1 cellular context compared by ENCODE assay signal in the genomic region with DNA sequence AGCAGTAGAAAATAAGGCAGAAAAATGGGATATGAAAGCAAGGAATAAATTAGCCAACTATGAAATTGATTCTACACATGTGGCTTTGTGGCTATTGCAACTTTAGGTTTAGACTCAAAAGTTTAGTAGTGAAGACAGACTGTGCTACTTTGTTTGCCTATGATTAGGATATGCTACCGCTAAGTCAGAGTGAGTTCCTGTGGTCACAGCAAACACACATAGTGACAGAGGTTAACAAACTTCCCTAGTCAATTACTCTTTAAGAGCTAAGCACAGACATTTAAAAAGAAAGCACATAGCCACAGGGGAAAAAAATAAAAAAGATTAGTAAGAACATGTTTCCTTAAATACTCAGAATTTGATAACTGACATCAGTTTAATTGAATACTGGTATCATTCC.
TF ChIP-seq lines count a peak whose summit lies in the region.

No MANE protein-coding gene starts in this region.

TF ChIP-seq in WTC11, 78 proteins besides CTCF, POLR2A, EP300 and RAD21 (continued from another document):
- TF ChIP-seq, protein P1, sequence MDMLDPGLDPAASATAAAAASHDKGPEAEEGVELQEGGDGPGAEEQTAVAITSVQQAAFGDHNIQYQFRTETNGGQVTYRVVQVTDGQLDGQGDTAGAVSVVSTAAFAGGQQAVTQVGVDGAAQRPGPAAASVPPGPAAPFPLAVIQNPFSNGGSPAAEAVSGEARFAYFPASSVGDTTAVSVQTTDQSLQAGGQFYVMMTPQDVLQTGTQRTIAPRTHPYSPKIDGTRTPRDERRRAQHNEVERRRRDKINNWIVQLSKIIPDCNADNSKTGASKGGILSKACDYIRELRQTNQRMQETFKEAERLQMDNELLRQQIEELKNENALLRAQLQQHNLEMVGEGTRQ (CRISPR knock-in tag; IDR thresholded peaks at IDR 0.05), result no peak
- TF ChIP-seq ESRRA (CRISPR knock-in tag; IDR thresholded peaks at IDR 0.05; ENCODE audit: borderline replicate concordance), result no peak
- TF ChIP-seq ZNF219 (CRISPR knock-in tag; IDR thresholded peaks at IDR 0.05; ENCODE audit: borderline replicate concordance), result no peak
- TF ChIP-seq, protein P2, sequence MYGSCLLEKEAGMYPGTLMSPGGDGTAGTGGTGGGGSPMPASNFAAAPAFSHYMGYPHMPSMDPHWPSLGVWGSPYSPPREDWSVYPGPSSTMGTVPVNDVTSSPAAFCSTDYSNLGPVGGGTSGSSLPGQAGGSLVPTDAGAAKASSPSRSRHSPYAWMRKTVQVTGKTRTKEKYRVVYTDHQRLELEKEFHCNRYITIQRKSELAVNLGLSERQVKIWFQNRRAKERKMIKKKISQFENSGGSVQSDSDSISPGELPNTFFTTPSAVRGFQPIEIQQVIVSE (CRISPR knock-in tag; IDR thresholded peaks at IDR 0.05; ENCODE audit: borderline replicate concordance), result no peak
- no peak for TF ChIP-seq CREB1 (CRISPR knock-in tag; IDR thresholded peaks at IDR 0.05)
- no peak for TF ChIP-seq HMGA2 (CRISPR knock-in tag; IDR thresholded peaks at IDR 0.05)
- no peak for TF ChIP-seq ZNF317 (CRISPR knock-in tag; IDR thresholded peaks at IDR 0.05; ENCODE audit: borderline replicate concordance, low read depth)
- TF ChIP-seq, protein P3, sequence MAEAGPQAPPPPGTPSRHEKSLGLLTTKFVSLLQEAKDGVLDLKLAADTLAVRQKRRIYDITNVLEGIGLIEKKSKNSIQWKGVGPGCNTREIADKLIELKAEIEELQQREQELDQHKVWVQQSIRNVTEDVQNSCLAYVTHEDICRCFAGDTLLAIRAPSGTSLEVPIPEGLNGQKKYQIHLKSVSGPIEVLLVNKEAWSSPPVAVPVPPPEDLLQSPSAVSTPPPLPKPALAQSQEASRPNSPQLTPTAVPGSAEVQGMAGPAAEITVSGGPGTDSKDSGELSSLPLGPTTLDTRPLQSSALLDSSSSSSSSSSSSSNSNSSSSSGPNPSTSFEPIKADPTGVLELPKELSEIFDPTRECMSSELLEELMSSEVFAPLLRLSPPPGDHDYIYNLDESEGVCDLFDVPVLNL (CRISPR knock-in tag; IDR thresholded peaks at IDR 0.05; ENCODE audit: borderline replicate concordance, low read depth), result no peak
- TF ChIP-seq ZNF671 (CRISPR knock-in tag; IDR thresholded peaks at IDR 0.05), result no peak
- TF ChIP-seq TEAD4 (CRISPR knock-in tag; IDR thresholded peaks at IDR 0.05), result no peak
- TF ChIP-seq, protein P4, sequence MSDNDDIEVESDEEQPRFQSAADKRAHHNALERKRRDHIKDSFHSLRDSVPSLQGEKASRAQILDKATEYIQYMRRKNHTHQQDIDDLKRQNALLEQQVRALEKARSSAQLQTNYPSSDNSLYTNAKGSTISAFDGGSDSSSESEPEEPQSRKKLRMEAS (CRISPR knock-in tag; IDR thresholded peaks at IDR 0.05), result no peak
- TF ChIP-seq, protein P5, sequence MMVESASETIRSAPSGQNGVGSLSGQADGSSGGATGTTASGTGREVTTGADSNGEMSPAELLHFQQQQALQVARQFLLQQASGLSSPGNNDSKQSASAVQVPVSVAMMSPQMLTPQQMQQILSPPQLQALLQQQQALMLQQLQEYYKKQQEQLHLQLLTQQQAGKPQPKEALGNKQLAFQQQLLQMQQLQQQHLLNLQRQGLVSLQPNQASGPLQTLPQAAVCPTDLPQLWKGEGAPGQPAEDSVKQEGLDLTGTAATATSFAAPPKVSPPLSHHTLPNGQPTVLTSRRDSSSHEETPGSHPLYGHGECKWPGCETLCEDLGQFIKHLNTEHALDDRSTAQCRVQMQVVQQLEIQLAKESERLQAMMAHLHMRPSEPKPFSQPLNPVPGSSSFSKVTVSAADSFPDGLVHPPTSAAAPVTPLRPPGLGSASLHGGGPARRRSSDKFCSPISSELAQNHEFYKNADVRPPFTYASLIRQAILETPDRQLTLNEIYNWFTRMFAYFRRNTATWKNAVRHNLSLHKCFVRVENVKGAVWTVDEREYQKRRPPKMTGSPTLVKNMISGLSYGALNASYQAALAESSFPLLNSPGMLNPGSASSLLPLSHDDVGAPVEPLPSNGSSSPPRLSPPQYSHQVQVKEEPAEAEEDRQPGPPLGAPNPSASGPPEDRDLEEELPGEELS (CRISPR knock-in tag; IDR thresholded peaks at IDR 0.05), result no peak
- TF ChIP-seq TEAD1 (CRISPR knock-in tag; IDR thresholded peaks at IDR 0.05), result no peak
